14 cellular contexts compared by ENCODE assay signal in genomic region chr1:61184714-61185106, GRCh38.
DNase-seq lines count a peak whose midpoint lies in the region; ATAC-seq and TF ChIP-seq lines count a peak whose summit lies in the region.
"Had no signal": no experiment of that assay in that cellular context is flagged by ENCODE, and none has a peak within 500 bp of the region (broad histone marks: within the 10 kb centered on the region; RNA-seq: fewer than 3 reads in every experiment).

No MANE protein-coding gene starts in this region.

- no peaks in the 10 kb centered on the region for H3K27me3 ChIP-seq in ascending aorta
- no peaks in the 10 kb centered on the region for H3K27me3 ChIP-seq in gastrocnemius medialis
- H3K27me3 ChIP-seq in Caco-2 (replicated peaks; ENCODE audit: control insufficient read depth, insufficient read depth, low read length) = no peaks in the 10 kb centered on the region

- no peaks in the 10 kb centered on the region for H3K9me3 Mint-ChIP-seq in Caco-2 (ENCODE audit: unreplicated experiment)
- H3K9me3 Mint-ChIP-seq: activated T-helper 2 cell treated with anti-CD3 and anti-CD28 coated beads, Interferon-gamma antibody, Interleukin-2, Interleukin-4, amounts not matched to agents 10 μg/mL and 5 μg/mL and 100 μg/mL, durations not matched to agents 14 hours and 24 hours and 36 hours; dendritic cell treated with granulocyte-macrophage colony-stimulating factor and Interleukin-4, amounts not matched to agents 40 ng/mL and 50 ng/mL, for 4 days; IgD-negative memory B cell; neural crest cell had no signal

- H3K27ac Mint-ChIP-seq in Caco-2 (ENCODE audit: unreplicated experiment) = no peak overlapping the region
- H3K27ac Mint-ChIP-seq: activated T-helper 2 cell treated with anti-CD3 and anti-CD28 coated beads, Interferon-gamma antibody, Interleukin-2, Interleukin-4, amounts not matched to agents 10 μg/mL and 5 μg/mL and 100 μg/mL, durations not matched to agents 14 hours and 24 hours and 36 hours; B cell; dendritic cell treated with granulocyte-macrophage colony-stimulating factor and Interleukin-4, amounts not matched to agents 40 ng/mL and 50 ng/mL, for 4 days; IgD-negative memory B cell had no signal

- TF ChIP-seq CTCF in C4-2B (conservative IDR thresholded peaks at IDR 0.05) (no peak), ascending aorta (IDR thresholded peaks at IDR 0.05) (no peak), fibroblast of the aortic adventitia (IDR thresholded peaks at IDR 0.05; ENCODE audit: insufficient read depth, low read length) (no peak), gastrocnemius medialis (IDR thresholded peaks at IDR 0.05 in 4 of 5, conservative IDR thresholded peaks at IDR 0.05 in 1 of 5) (no peak), Caco-2 (IDR thresholded peaks at IDR 0.05; ENCODE audit: insufficient read depth in 1 of 2, low read depth in 1 of 2, low read length in 1 of 2, severe bottlenecking in 1 of 2, unreplicated experiment in 1 of 2) (no peak)

- POLR2A ChIA-PET in Caco-2 (lab: Charles Lee) = no interaction called here

- no peak for DNase-seq in ascending aorta (ENCODE audit: low spot score in 2 of 2)
- no peak for DNase-seq in fibroblast of the aortic adventitia (ENCODE audit: low read depth)
- DNase-seq in gastrocnemius medialis = no peak
- no peak for DNase-seq in inferior parietal cortex (ENCODE audit: extremely low spot score)
- DNase-seq in Caco-2 = no peak
- DNase-seq in NCI-H128 (lab: John Stamatoyannopoulos, UW; ENCODE audit: unreplicated experiment) = no peak
- DNase-seq in germinal center (ENCODE audit: low spot score) = no peak
- DNase-seq: activated CD4-positive, alpha-beta T cell treated with anti-CD3 and anti-CD28 coated beads for 1 hour had no signal

- no peak for ATAC-seq in gastrocnemius medialis

- in situ Hi-C loops in gastrocnemius medialis (cut with MboI; ENCODE audit: low sequenced_read_pairs in 4 of 4) = loop anchor here in 1 of 4 donors (10.0 kb wide), 1 partner anchor 100 kb away; the partner anchor contains the start of gene NFIA

- CTCF ChIA-PET in Caco-2 (lab: Charles Lee) = no interaction called here

- H3K27ac ChIP-seq in C4-2B = peak overlapping the region; percentile 74
- peak overlapping the region; percentile 84 to 92 for H3K27ac ChIP-seq in ascending aorta
- H3K27ac ChIP-seq in gastrocnemius medialis = peak overlapping the region; percentile 90 to 94 (median 92)

- no peaks in the 10 kb centered on the region for H3K27me3 Mint-ChIP-seq in Caco-2 (ENCODE audit: insufficient read depth, unreplicated experiment)
- H3K27me3 Mint-ChIP-seq: dendritic cell treated with granulocyte-macrophage colony-stimulating factor and Interleukin-4, amounts not matched to agents 40 ng/mL and 50 ng/mL, for 4 days had no signal

- peaks cover 9 to 76% of the 10 kb centered on the region in 2 donors for H3K4me1 ChIP-seq in ascending aorta
- peaks cover 69 to 78% of the 10 kb centered on the region in 2 donors for H3K4me1 ChIP-seq in gastrocnemius medialis
- no peaks in the 10 kb centered on the region for H3K4me1 ChIP-seq in Caco-2

- no peak for TF ChIP-seq POLR2A in gastrocnemius medialis (IDR thresholded peaks at IDR 0.05)

- intact Hi-C loops in ascending aorta (cut with DNase I) = loop anchor here (5.0 to 10.0 kb wide), 3 partner anchors 153 to 420 kb away; no protein-coding TSS in a partner anchor
- intact Hi-C loops in gastrocnemius medialis (cut with DNase I; ENCODE audit: low total_unique reads) = loop anchor here (2.0 to 5.0 kb wide), 5 partner anchors 42 to 268 kb away; no protein-coding TSS in a partner anchor
- intact Hi-C loops in Caco-2 (cut with micrococcal nuclease; ENCODE audit: unreplicated experiment) = no loop called here

- H3K36me3 ChIP-seq in ascending aorta (no peaks in the 10 kb centered on the region), gastrocnemius medialis (no peaks in the 10 kb centered on the region), Caco-2 (ENCODE audit: control insufficient read depth, insufficient read depth, low read length) (no peaks in the 10 kb centered on the region)

- H3K9me3 ChIP-seq in ascending aorta = no peaks in the 10 kb centered on the region
- no peaks in the 10 kb centered on the region for H3K9me3 ChIP-seq in gastrocnemius medialis
- no peaks in the 10 kb centered on the region for H3K9me3 ChIP-seq in Caco-2

- no peak overlapping the region for H3K4me3 Mint-ChIP-seq in Caco-2 (ENCODE audit: unreplicated experiment)
- H3K4me3 Mint-ChIP-seq: B cell; dendritic cell treated with granulocyte-macrophage colony-stimulating factor and Interleukin-4, amounts not matched to agents 40 ng/mL and 50 ng/mL, for 4 days; IgD-negative memory B cell; neural crest cell had no signal

- no peaks in the 10 kb centered on the region for H3K36me3 Mint-ChIP-seq in Caco-2 (ENCODE audit: insufficient read depth, unreplicated experiment)

- BruUV-seq in Caco-2 (replicated peaks; lab: Mats Ljungman, UMichigan) = no TSS peak

- H3K4me3 ChIP-seq in ascending aorta = peak overlapping the region; percentile 56 to 58
- peak overlapping the region; percentile 29 for H3K4me3 ChIP-seq in fibroblast of the aortic adventitia (ENCODE audit: low read depth, low read length)
- H3K4me3 ChIP-seq in gastrocnemius medialis = peak overlapping the region; percentile 47 to 59 (median 58)
- no peak overlapping the region for H3K4me3 ChIP-seq in Caco-2 (ENCODE audit: low read depth, low read length)

- no peaks in the 10 kb centered on the region for H3K4me1 Mint-ChIP-seq in Caco-2 (ENCODE audit: low read depth, unreplicated experiment)
- H3K4me1 Mint-ChIP-seq: B cell had no signal
